ENCODE assay signal across 8 cellular contexts in genomic region chr14:61529360-61529759, GRCh38.
DNase-seq lines count a peak whose midpoint lies in the region; ATAC-seq and TF ChIP-seq lines count a peak whose summit lies in the region.
"Not testable (repeated sequence)": the region's sequence is repeated elsewhere in the genome, so short reads cannot be mapped to it uniquely, and the experiment has no call there.

No MANE protein-coding gene starts in this region.

- CTCF ChIA-PET in HEK293 (lab: Yijun Ruan, JAX): interaction anchor here (0.6 kb wide), 1 partner anchor 67 kb away, joined by 4 read pairs; no protein-coding TSS in a partner anchor
- CTCF ChIA-PET in activated CD4-positive, alpha-beta memory T cell treated with anti-CD3 and anti-CD28 coated beads for 36 hours (lab: Charles Lee): interaction anchor here (0.9 to 1.7 kb wide), 2 partner anchors 17 to 56 kb away, joined by 3 to 4 read pairs; no protein-coding TSS in a partner anchor

- peak overlapping the region; percentile 98 for H3K27ac ChIP-seq in ACC112 (ENCODE audit: low read depth, low read length)
- H3K27ac ChIP-seq in HEK293 (ENCODE audit: extremely low read depth, low read depth, low read length): not testable (repeated sequence)
- peak overlapping the region; percentile 89 for H3K27ac ChIP-seq in osteoblast (ENCODE audit: low read depth, low read length)
- H3K27ac ChIP-seq in smooth muscle cell (ENCODE audit: low read depth): peak overlapping the region; percentile 91

- POLR2A ChIA-PET in HEK293 (lab: Yijun Ruan, JAX): not testable (repeated sequence)
- POLR2A ChIA-PET in activated CD4-positive, alpha-beta memory T cell treated with anti-CD3 and anti-CD28 coated beads for 36 hours (lab: Charles Lee): interaction anchor here (1.0 to 1.4 kb wide), 5 partner anchors 18 to 57 kb away, joined by 3 to 7 read pairs (median 3); no protein-coding TSS in a partner anchor

- H4K20me1 ChIP-seq in osteoblast (ENCODE audit: insufficient read depth, low read length); smooth muscle cell (ENCODE audit: low read depth): not testable (repeated sequence)

- H3K36me3 Mint-ChIP-seq in activated CD4-positive, alpha-beta memory T cell treated with anti-CD3 and anti-CD28 coated beads for 36 hours: peaks cover 66% of the 10 kb centered on the region
- H3K36me3 Mint-ChIP-seq in activated T-helper 17 cell treated with anti-CD3 and anti-CD28 coated beads, Interleukin-2, amount 50 U/mL, for 72 hours (ENCODE audit: low read depth): peaks cover 98% of the 10 kb centered on the region
- peaks cover 72% of the 10 kb centered on the region for H3K36me3 Mint-ChIP-seq in activated naive CD8-positive, alpha-beta T cell treated with anti-CD3 and anti-CD28 coated beads, Interleukin-2, amount 50 U/mL, for 24 hours (ENCODE audit: low read depth)
- peaks cover 80% of the 10 kb centered on the region for H3K36me3 Mint-ChIP-seq in effector memory CD8-positive, alpha-beta T cell (ENCODE audit: insufficient read depth)

- not testable (repeated sequence) for H3K79me2 ChIP-seq in ACC112 (ENCODE audit: control insufficient read depth, insufficient read depth, low read length, unreplicated experiment); osteoblast (ENCODE audit: insufficient read depth, low read length); smooth muscle cell (ENCODE audit: low read depth)

- H3K27ac Mint-ChIP-seq in activated CD4-positive, alpha-beta memory T cell treated with anti-CD3 and anti-CD28 coated beads for 36 hours: peak overlapping the region; percentile 91
- peak overlapping the region; percentile 92 for H3K27ac Mint-ChIP-seq in activated T-helper 17 cell treated with anti-CD3 and anti-CD28 coated beads, Interleukin-2, amount 50 U/mL, for 72 hours
- peak overlapping the region; percentile 96 for H3K27ac Mint-ChIP-seq in activated naive CD8-positive, alpha-beta T cell treated with anti-CD3 and anti-CD28 coated beads, Interleukin-2, amount 50 U/mL, for 24 hours
- H3K27ac Mint-ChIP-seq in effector memory CD8-positive, alpha-beta T cell: peak overlapping the region; percentile 80 to 84

- TF ChIP-seq CTCF in HEK293 (tag by site-specific recombination; IDR thresholded peaks at IDR 0.05); osteoblast (IDR thresholded peaks at IDR 0.05; ENCODE audit: extremely low read depth, low read depth, low read length); smooth muscle cell (IDR thresholded peaks at IDR 0.05; ENCODE audit: borderline replicate concordance, insufficient read depth, poor library complexity, severe bottlenecking): not testable (repeated sequence)

- H3K4me1 ChIP-seq in ACC112 (ENCODE audit: control insufficient read depth, insufficient read depth, low read length, unreplicated experiment) (peaks cover 81% of the 10 kb centered on the region), osteoblast (ENCODE audit: insufficient read depth, low read length) (peaks cover 66% of the 10 kb centered on the region), smooth muscle cell (ENCODE audit: low read depth) (peaks cover 24% of the 10 kb centered on the region)
- not testable (repeated sequence) for H3K4me1 ChIP-seq in HEK293 (ENCODE audit: control insufficient read depth, insufficient read depth, low read length)

- not testable (repeated sequence) for H3K27me3 ChIP-seq in ACC112 (ENCODE audit: insufficient read depth, low read length); osteoblast (ENCODE audit: insufficient read depth, low read length); smooth muscle cell (ENCODE audit: low read depth)

- H3K9ac ChIP-seq in smooth muscle cell (ENCODE audit: low read depth): not testable (repeated sequence)

- H3K9me3 Mint-ChIP-seq in activated CD4-positive, alpha-beta memory T cell treated with anti-CD3 and anti-CD28 coated beads for 36 hours; activated T-helper 17 cell treated with anti-CD3 and anti-CD28 coated beads, Interleukin-2, amount 50 U/mL, for 72 hours; activated naive CD8-positive, alpha-beta T cell treated with anti-CD3 and anti-CD28 coated beads, Interleukin-2, amount 50 U/mL, for 24 hours; effector memory CD8-positive, alpha-beta T cell: not testable (repeated sequence)

- not testable (repeated sequence) for H3K9me3 ChIP-seq in HEK293 (ENCODE audit: control insufficient read depth, insufficient read depth, low read depth, low read length); osteoblast (ENCODE audit: low read depth, low read length); smooth muscle cell (replicated peaks; ENCODE audit: low read depth)

- H3K4me2 ChIP-seq in osteoblast (ENCODE audit: insufficient read depth, low read length); smooth muscle cell: not testable (repeated sequence)

- not testable (repeated sequence) for H3F3A ChIP-seq in smooth muscle cell (ENCODE audit: low read depth)

- not testable (repeated sequence) for H3K27me3 Mint-ChIP-seq in activated CD4-positive, alpha-beta memory T cell treated with anti-CD3 and anti-CD28 coated beads for 36 hours; activated T-helper 17 cell treated with anti-CD3 and anti-CD28 coated beads, Interleukin-2, amount 50 U/mL, for 72 hours; activated naive CD8-positive, alpha-beta T cell treated with anti-CD3 and anti-CD28 coated beads, Interleukin-2, amount 50 U/mL, for 24 hours; effector memory CD8-positive, alpha-beta T cell

- H3K4me3 Mint-ChIP-seq in activated CD4-positive, alpha-beta memory T cell treated with anti-CD3 and anti-CD28 coated beads for 36 hours; activated naive CD8-positive, alpha-beta T cell treated with anti-CD3 and anti-CD28 coated beads, Interleukin-2, amount 50 U/mL, for 24 hours; effector memory CD8-positive, alpha-beta T cell: not testable (repeated sequence)
- peak overlapping the region; percentile 86 for H3K4me3 Mint-ChIP-seq in activated T-helper 17 cell treated with anti-CD3 and anti-CD28 coated beads, Interleukin-2, amount 50 U/mL, for 72 hours

- intact Hi-C loops in activated CD4-positive, alpha-beta memory T cell treated with anti-CD3 and anti-CD28 coated beads for 36 hours (cut with micrococcal nuclease): loop anchor here (5.0 kb wide), 1 partner anchor 202 kb away; no protein-coding TSS in a partner anchor

- not testable (repeated sequence) for DNase-seq in activated CD4-positive, alpha-beta memory T cell treated with anti-CD3 and anti-CD28 coated beads for 36 hours; activated naive CD8-positive, alpha-beta T cell treated with anti-CD3 and anti-CD28 coated beads, Interleukin-2, amount 50 U/mL, for 24 hours; effector memory CD8-positive, alpha-beta T cell; osteoblast (ENCODE audit: insufficient read length, low spot score, missing footprints); smooth muscle cell (lab: John Stamatoyannopoulos, UW; ENCODE audit: unreplicated experiment)

- not testable (repeated sequence) for H3K36me3 ChIP-seq in ACC112 (ENCODE audit: insufficient read depth, low read length); HEK293 (ENCODE audit: control insufficient read depth in 2 of 2, insufficient read depth in 1 of 2, low read length in 2 of 2); osteoblast (ENCODE audit: insufficient read depth, low read length); smooth muscle cell (ENCODE audit: low read depth)

- 91% methylated on average over 3 of the region's 5 CpGs for WGBS in smooth muscle cell (ENCODE audit: low lambda C conversion rate)

- H2AFZ ChIP-seq in ACC112 (ENCODE audit: low read length, unreplicated experiment); osteoblast (ENCODE audit: low read length); smooth muscle cell (ENCODE audit: low read depth): not testable (repeated sequence)

- not testable (repeated sequence) for ATAC-seq in activated T-helper 17 cell treated with anti-CD3 and anti-CD28 coated beads, Interleukin-2, amount 50 U/mL, for 72 hours (replicated peaks); activated naive CD8-positive, alpha-beta T cell treated with anti-CD3 and anti-CD28 coated beads, Interleukin-2, amount 50 U/mL, for 24 hours; effector memory CD8-positive, alpha-beta T cell (replicated peaks)

- H3K4me1 Mint-ChIP-seq in activated CD4-positive, alpha-beta memory T cell treated with anti-CD3 and anti-CD28 coated beads for 36 hours (ENCODE audit: low read depth): peaks cover 94% of the 10 kb centered on the region
- peaks cover 77% of the 10 kb centered on the region for H3K4me1 Mint-ChIP-seq in activated T-helper 17 cell treated with anti-CD3 and anti-CD28 coated beads, Interleukin-2, amount 50 U/mL, for 72 hours
- H3K4me1 Mint-ChIP-seq in activated naive CD8-positive, alpha-beta T cell treated with anti-CD3 and anti-CD28 coated beads, Interleukin-2, amount 50 U/mL, for 24 hours: peaks cover 96% of the 10 kb centered on the region
- H3K4me1 Mint-ChIP-seq in effector memory CD8-positive, alpha-beta T cell (ENCODE audit: low read depth in 2 of 2): peaks cover 62 to 77% of the 10 kb centered on the region in 2 donors

- H3K4me3 ChIP-seq in ACC112 (ENCODE audit: low read depth, low read length); HEK293 (ENCODE audit: low read depth, low read length); osteoblast (ENCODE audit: insufficient read depth, low read length); smooth muscle cell: not testable (repeated sequence)

TF ChIP-seq in HEK293, 187 proteins besides CTCF, POLR2A, EP300 and RAD21:
- TF ChIP-seq ZNF146 (tag by site-specific recombination; IDR thresholded peaks at IDR 0.05): peak; percentile 79
